24 cellular contexts compared by ENCODE assay signal in the genomic region with DNA sequence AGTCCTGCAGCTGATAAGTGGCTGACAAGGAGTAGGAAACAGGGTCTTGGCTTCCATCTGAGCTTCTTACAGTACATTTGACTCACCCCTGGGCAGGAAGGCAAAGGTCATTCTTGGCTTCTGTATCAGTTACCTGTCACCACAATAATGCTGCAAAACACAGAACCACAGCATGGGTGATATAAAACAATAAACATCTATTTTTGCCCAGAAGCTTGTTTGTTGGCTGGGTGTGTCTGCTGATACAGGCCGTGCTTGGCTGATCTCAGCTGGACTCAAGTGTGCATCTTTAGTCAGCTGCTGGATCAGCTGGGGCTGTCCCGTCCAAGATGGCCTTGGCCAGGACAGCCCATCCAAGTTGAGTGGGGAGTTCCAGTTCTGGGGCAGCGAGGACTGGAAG. TPM values are rescaled to one million over a fixed set of nuclear protein-coding genes. Genes with fewer than 3 reads are reported as not detected.
DNase-seq lines count a peak whose midpoint lies in the region; ATAC-seq and TF ChIP-seq lines count a peak whose summit lies in the region.
"Had no signal": no experiment of that assay in that cellular context is flagged by ENCODE, and none has a peak within 500 bp of the region (broad histone marks: within the 10 kb centered on the region; RNA-seq: fewer than 3 reads in every experiment).

No MANE protein-coding gene starts in this region.

- H3K27ac Mint-ChIP-seq in activated T-cell treated with anti-CD3 and anti-CD28 coated beads, Interleukin-2, amount 50 U/mL, for 24 hours, result no peak overlapping the region
- H3K27ac Mint-ChIP-seq: CD4-positive, CD25-positive, alpha-beta regulatory T cell; IgD-negative memory B cell had no signal

- H3K36me3 ChIP-seq in esophagus muscularis mucosa, result no peaks in the 10 kb centered on the region
- H3K36me3 ChIP-seq in mucosa of descending colon (ENCODE audit: low read depth), result no peaks in the 10 kb centered on the region
- no peaks in the 10 kb centered on the region for H3K36me3 ChIP-seq in ascending aorta
- H3K36me3 ChIP-seq: BLaER1, SJSA1 had no signal

- H3K27ac ChIP-seq in esophagus muscularis mucosa (replicated peaks in 1 of 4) (no peak overlapping the region), ascending aorta (no peak overlapping the region)
- H3K27ac ChIP-seq: BLaER1, HL-60, KMS-11, SJSA1 had no signal

- no peaks in the 10 kb centered on the region for H3K9me3 ChIP-seq in esophagus muscularis mucosa
- H3K9me3 ChIP-seq in mucosa of descending colon, result no peaks in the 10 kb centered on the region
- no peaks in the 10 kb centered on the region for H3K9me3 ChIP-seq in ascending aorta
- H3K9me3 ChIP-seq: BLaER1, SJSA1 had no signal

- TF ChIP-seq EP300 in esophagus muscularis mucosa (IDR thresholded peaks at IDR 0.05), result no peak

- H3K4me3 Mint-ChIP-seq in activated T-cell treated with anti-CD3 and anti-CD28 coated beads, Interleukin-2, amount 50 U/mL, for 24 hours, result no peak overlapping the region
- H3K4me3 Mint-ChIP-seq: CD4-positive, CD25-positive, alpha-beta regulatory T cell; IgD-negative memory B cell had no signal

- H3K27me3 ChIP-seq in esophagus muscularis mucosa (no peaks in the 10 kb centered on the region), ascending aorta (no peaks in the 10 kb centered on the region)
- H3K27me3 ChIP-seq: BLaER1 had no signal

- peaks cover 30% of the 10 kb centered on the region for H3K27me3 Mint-ChIP-seq in activated T-cell treated with anti-CD3 and anti-CD28 coated beads, Interleukin-2, amount 50 U/mL, for 24 hours

- no peaks in the 10 kb centered on the region for H3K9me3 Mint-ChIP-seq in activated T-cell treated with anti-CD3 and anti-CD28 coated beads, Interleukin-2, amount 50 U/mL, for 24 hours
- H3K9me3 Mint-ChIP-seq: CD4-positive, CD25-positive, alpha-beta regulatory T cell had no signal

- H3K36me3 Mint-ChIP-seq in activated T-cell treated with anti-CD3 and anti-CD28 coated beads, Interleukin-2, amount 50 U/mL, for 24 hours (ENCODE audit: low read depth), result no peaks in the 10 kb centered on the region
- H3K36me3 Mint-ChIP-seq: CD4-positive, CD25-positive, alpha-beta regulatory T cell; IgD-negative memory B cell had no signal

- H3K4me1 Mint-ChIP-seq in activated T-cell treated with anti-CD3 and anti-CD28 coated beads, Interleukin-2, amount 50 U/mL, for 24 hours (ENCODE audit: low read depth), result no peaks in the 10 kb centered on the region

- DNase-seq in A172 (ENCODE audit: low spot score) (peak; percentile 5), LoVo (ENCODE audit: low spot score) (peak; percentile 33), esophagus muscularis mucosa (ENCODE audit: extremely low spot score) (peak; percentile 64), mucosa of descending colon (peak; percentile 43 to 54 (median 49)), left cardiac atrium (no peak), ascending aorta (ENCODE audit: low spot score in 2 of 2) (no peak)
- DNase-seq in activated T-cell treated with anti-CD3 and anti-CD28 coated beads, Interleukin-2, amount 50 U/mL, for 24 hours, result no peak
- DNase-seq: CD4-positive, CD25-positive, alpha-beta regulatory T cell; EL; GDM1; NCI-H1105 treated with DMSO at 0.1 percent for 48 hours; NCI-H146; NCI-H1930; NCI-H2107; NCI-H446; NCI-H524 treated with DMSO at 0.1 percent for 48 hours; Right ventricle myocardium superior; RPMI8226 had no signal

- H3K4me3 ChIP-seq in esophagus muscularis mucosa (no peak overlapping the region), mucosa of descending colon (no peak overlapping the region), ascending aorta (no peak overlapping the region)
- H3K4me3 ChIP-seq: BLaER1, SJSA1 had no signal

- TF ChIP-seq CTCF in esophagus muscularis mucosa (IDR thresholded peaks at IDR 0.05) (no peak), mucosa of descending colon (IDR thresholded peaks at IDR 0.05) (no peak), ascending aorta (IDR thresholded peaks at IDR 0.05) (no peak)

- TF ChIP-seq POLR2A in esophagus muscularis mucosa (IDR thresholded peaks at IDR 0.05; ENCODE audit: low read depth), result no peak

- WGBS in esophagus muscularis mucosa, result 71% methylated on average over 1 of the region's 3 CpGs

- H3K4me1 ChIP-seq in esophagus muscularis mucosa, result peaks cover 3 to 13% (median 13%) of the 10 kb centered on the region in 4 donors
- peaks cover 6% of the 10 kb centered on the region for H3K4me1 ChIP-seq in mucosa of descending colon (ENCODE audit: low read depth)
- peaks cover 0 to 9% of the 10 kb centered on the region in 2 donors for H3K4me1 ChIP-seq in ascending aorta
- H3K4me1 ChIP-seq: SJSA1 had no signal

- intact Hi-C loops in esophagus muscularis mucosa (cut with DNase I), result no loop called here
- intact Hi-C loops in mucosa of descending colon (cut with DNase I, micrococcal nuclease), result no loop called here
- intact Hi-C loops in left cardiac atrium (cut with DNase I), result no loop called here
- intact Hi-C loops in ascending aorta (cut with DNase I), result loop anchor here (10.0 kb wide), 1 partner anchor 55 kb away; no protein-coding TSS in a partner anchor

- ATAC-seq in mucosa of descending colon (peak; percentile 93), left cardiac atrium (no peak)
- ATAC-seq: HCT116 had no signal

RNA-seq across cellular contexts. Expression of gene ONECUT2, which starts 34.7 kb away (rescaled TPM):
- total RNA-seq in A172 (2014; rRNA removed; shearing (Covaris generic)), result 0.36 and 0.71 TPM in 2 replicates
- total RNA-seq in esophagus muscularis mucosa (under 1 TPM in 3 of 4 donors, not detected in 1; under 0.01 to 0.06 (median under 0.01) TPM), mucosa of descending colon (under 1 TPM; 0.06 to 0.87 (median 0.14) TPM), left cardiac atrium (under 1 TPM; 0.03 TPM), ascending aorta (0.11 TPM)
- total RNA-seq: CD4-positive, CD25-positive, alpha-beta regulatory T cell had no signal

Comparison
In these comparisons a context has a peak if more than half of its experiments do, and no peak if none do; other contexts are left out.
1. DNase-seq: peak in A172 (single experiment), LoVo (single experiment), esophagus muscularis mucosa (single experiment) and mucosa of descending colon (3 of 3); none in activated T-cell treated with anti-CD3 and anti-CD28 coated beads, Interleukin-2, amount 50 U/mL, for 24 hours (single experiment), left cardiac atrium (single experiment) and ascending aorta (0 of 2).